In the genomic region with DNA sequence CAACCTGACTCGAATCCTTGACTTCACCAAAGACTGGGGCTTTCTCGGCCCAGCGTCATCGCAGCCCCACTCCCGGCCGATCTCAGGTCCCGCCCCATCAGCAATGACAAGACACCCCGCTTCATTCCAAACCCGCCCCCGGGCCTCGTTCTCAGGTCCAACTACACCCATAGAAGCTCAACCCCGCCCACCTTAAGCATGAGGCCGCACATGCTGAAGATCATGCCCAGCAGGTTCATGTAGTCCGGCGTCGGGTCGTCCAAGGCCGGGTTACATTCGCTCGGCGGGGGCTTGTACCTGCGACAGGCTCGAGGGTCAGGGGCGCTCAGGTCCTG, we compare ENCODE assay signal across 8 cellular contexts. TPM values are rescaled to one million over a fixed set of nuclear protein-coding genes. Genes with fewer than 3 reads are reported as not detected.
DNase-seq lines count a peak whose midpoint lies in the region; ATAC-seq and TF ChIP-seq lines count a peak whose summit lies in the region.

No MANE protein-coding gene starts in this region.

- H3K36me3 ChIP-seq in KMS-11 (ENCODE audit: insufficient read depth) (no peaks in the 10 kb centered on the region), mesodermal cell (ENCODE audit: control insufficient read depth, insufficient read depth, low read length) (peaks cover 27% of the 10 kb centered on the region)

- H3K4me3 ChIP-seq in KMS-11 (IDR thresholded peaks at IDR 0.05; ENCODE audit: insufficient read depth, low read depth, low read length) (no peak overlapping the region), mesodermal cell (ENCODE audit: extremely low read depth, insufficient read depth, low read length, poor library complexity, severe bottlenecking) (peak overlapping the region; percentile 89)

- peak overlapping the region; percentile 72; the same call in 1 of the 2 replicates for H3K27ac ChIP-seq in KMS-11
- H3K27ac ChIP-seq in mesodermal cell (ENCODE audit: low read depth, low read length, severe bottlenecking): peak overlapping the region; percentile 93

- H2AFZ ChIP-seq in KMS-11 (ENCODE audit: low read depth): peak overlapping the region; percentile 62

- H3K9ac ChIP-seq in KMS-11: peak overlapping the region; percentile 63

- 0 to 1% methylated on average over 4 to 24 of the region's 24 CpGs for WGBS in mesodermal cell (ENCODE audit: insufficient coverage in 2 of 2), 2 experiments

- no peaks in the 10 kb centered on the region for H3K9me3 ChIP-seq in mesodermal cell (ENCODE audit: control insufficient read depth, low read length)

- no peaks in the 10 kb centered on the region for H3K27me3 Mint-ChIP-seq in activated CD8-positive, alpha-beta T cell treated with anti-CD3 and anti-CD28 coated beads, Interleukin-2, amount 10 ng/mL, durations not matched to agents 7 days and 5 days (ENCODE audit: low read depth)

- ATAC-seq in activated CD8-positive, alpha-beta T cell treated with anti-CD3 and anti-CD28 coated beads, Interleukin-2, amount 10 ng/mL, durations not matched to agents 7 days and 5 days: peak; percentile 24
- no peak for ATAC-seq in GM21717 (IDR thresholded peaks at IDR 0.05; ENCODE audit: unreplicated experiment)

- H3K9me3 Mint-ChIP-seq in activated CD8-positive, alpha-beta T cell treated with anti-CD3 and anti-CD28 coated beads, Interleukin-2, amount 10 ng/mL, durations not matched to agents 7 days and 5 days (ENCODE audit: insufficient read depth): no peaks in the 10 kb centered on the region

- H3K4me3 Mint-ChIP-seq in activated CD8-positive, alpha-beta T cell treated with anti-CD3 and anti-CD28 coated beads, Interleukin-2, amount 10 ng/mL, durations not matched to agents 7 days and 5 days: peak overlapping the region; percentile 86

- CTCF ChIA-PET in activated CD8-positive, alpha-beta T cell treated with anti-CD3 and anti-CD28 coated beads, Interleukin-2, amount 10 ng/mL, durations not matched to agents 7 days and 5 days (lab: Charles Lee): interaction anchor here (0.7 to 1.8 kb wide), 5 partner anchors 9 to 578 kb away, joined by 3 to 6 read pairs (median 4); no protein-coding TSS in a partner anchor

- peaks cover 51% of the 10 kb centered on the region for H3K4me1 Mint-ChIP-seq in activated CD8-positive, alpha-beta T cell treated with anti-CD3 and anti-CD28 coated beads, Interleukin-2, amount 10 ng/mL, durations not matched to agents 7 days and 5 days (ENCODE audit: low read depth)

- H3K4me2 ChIP-seq in KMS-11: peak overlapping the region; percentile 58

- peak overlapping the region; percentile 100 for H3K27ac Mint-ChIP-seq in activated CD8-positive, alpha-beta T cell treated with anti-CD3 and anti-CD28 coated beads, Interleukin-2, amount 10 ng/mL, durations not matched to agents 7 days and 5 days

- 0 out of 2 replicates have a peak, but pooled peaks cover 6% of the 10 kb centered on the region for H3K79me2 ChIP-seq in KMS-11 (ENCODE audit: insufficient read depth, low read depth)

- no peak for TF ChIP-seq CTCF in KMS-11 (conservative IDR thresholded peaks at IDR 0.05; ENCODE audit: low read depth, low read length)

- peaks cover 30% of the 10 kb centered on the region for H3K4me1 ChIP-seq in KMS-11 (ENCODE audit: low read depth, poor library complexity, severe bottlenecking)
- H3K4me1 ChIP-seq in mesodermal cell (ENCODE audit: control insufficient read depth, insufficient read depth, low read length, poor library complexity, severe bottlenecking): peaks cover 14% of the 10 kb centered on the region

- POLR2A ChIA-PET in activated CD8-positive, alpha-beta T cell treated with anti-CD3 and anti-CD28 coated beads, Interleukin-2, amount 10 ng/mL, durations not matched to agents 7 days and 5 days (lab: Charles Lee): interaction anchor here (0.6 to 1.9 kb wide), 6 partner anchors 9 to 506 kb away, joined by 3 to 14 read pairs (median 4); a partner anchor contains a TSS

- H4K20me1 ChIP-seq in KMS-11 (ENCODE audit: insufficient read depth): no peaks in the 10 kb centered on the region

- no peaks in the 10 kb centered on the region for H3K27me3 ChIP-seq in KMS-11 (ENCODE audit: insufficient read depth, low read depth)

- peaks cover 36% of the 10 kb centered on the region for H3K36me3 Mint-ChIP-seq in activated CD8-positive, alpha-beta T cell treated with anti-CD3 and anti-CD28 coated beads, Interleukin-2, amount 10 ng/mL, durations not matched to agents 7 days and 5 days (ENCODE audit: low read depth)

- DNase-seq in COLO829 (ENCODE audit: low spot score): peak; percentile 12
- peak; percentile 74 for DNase-seq in activated CD8-positive, alpha-beta T cell treated with anti-CD3 and anti-CD28 coated beads, Interleukin-2, amount 10 ng/mL, durations not matched to agents 7 days and 5 days
- peak; percentile 74 for DNase-seq in effector CD8-positive, alpha-beta T cell (lab: John Stamatoyannopoulos, UW)
- peak; percentile 42 to 48 for DNase-seq in stimulated activated CD8-positive, alpha-beta memory T cell treated with anti-CD3 and anti-CD28 coated beads, Interleukin-2, amount 100 ng/mL, for 48 hours (ENCODE audit: low read depth in 2 of 2)
- no peak for DNase-seq in ureter (ENCODE audit: low spot score)

RNA-seq across cellular contexts. Expression of a gene that starts 2.3 kb away (rescaled TPM):
- total RNA-seq in activated CD8-positive, alpha-beta T cell treated with anti-CD3 and anti-CD28 coated beads, Interleukin-2, amount 10 ng/mL, durations not matched to agents 7 days and 5 days: 10 to 100 TPM; 16.4 to 19.4 TPM
- polyA plus RNA-seq in mesodermal cell (2013, experiment 1 of 2): 9.5 TPM
- 9.3 TPM for polyA plus RNA-seq in mesodermal cell (2013, experiment 2 of 2)
- 11.0 TPM for total RNA-seq in ureter

RNA-seq across cellular contexts. Expression of a gene that starts 2.4 kb away (rescaled TPM):
- 100 to 1,000 TPM in 1 of 2 experiments, 10 to 100 TPM in 1; 95.5 to 102 TPM for total RNA-seq in activated CD8-positive, alpha-beta T cell treated with anti-CD3 and anti-CD28 coated beads, Interleukin-2, amount 10 ng/mL, durations not matched to agents 7 days and 5 days
- polyA plus RNA-seq in mesodermal cell (2013, experiment 1 of 2): 57.5 TPM
- 41.2 TPM for polyA plus RNA-seq in mesodermal cell (2013, experiment 2 of 2)
- 85.1 TPM for total RNA-seq in ureter

RNA-seq across cellular contexts. Expression of a gene that starts 12.8 kb away (rescaled TPM):
- 100 to 1,000 TPM; 109 to 121 TPM for total RNA-seq in activated CD8-positive, alpha-beta T cell treated with anti-CD3 and anti-CD28 coated beads, Interleukin-2, amount 10 ng/mL, durations not matched to agents 7 days and 5 days
- polyA plus RNA-seq in mesodermal cell (2013, experiment 1 of 2): 87.5 TPM
- 80.4 TPM for polyA plus RNA-seq in mesodermal cell (2013, experiment 2 of 2)
- total RNA-seq in ureter: 79.7 TPM

RNA-seq across cellular contexts. Expression of a gene that starts 18.9 kb away (rescaled TPM):
- total RNA-seq in activated CD8-positive, alpha-beta T cell treated with anti-CD3 and anti-CD28 coated beads, Interleukin-2, amount 10 ng/mL, durations not matched to agents 7 days and 5 days: not detected
- not detected for polyA plus RNA-seq in mesodermal cell (2013, experiment 1 of 2)
- polyA plus RNA-seq in mesodermal cell (2013, experiment 2 of 2): not detected
- total RNA-seq in ureter: not detected

RNA-seq across cellular contexts. Expression of a gene that starts 27.5 kb away (rescaled TPM):
- 1 to 10 TPM; 6.0 to 6.1 TPM for total RNA-seq in activated CD8-positive, alpha-beta T cell treated with anti-CD3 and anti-CD28 coated beads, Interleukin-2, amount 10 ng/mL, durations not matched to agents 7 days and 5 days
- 14.4 TPM for polyA plus RNA-seq in mesodermal cell (2013, experiment 1 of 2)
- 13.0 TPM for polyA plus RNA-seq in mesodermal cell (2013, experiment 2 of 2)
- total RNA-seq in ureter: 8.7 TPM
